Comparison of ENCODE assay signal across 11 cellular contexts in genomic region chr16:23847938-23848337, GRCh38. TPM values are rescaled to one million over a fixed set of nuclear protein-coding genes. Genes with fewer than 3 reads are reported as not detected.
DNase-seq lines count a peak whose midpoint lies in the region; ATAC-seq, FAIRE-seq and TF ChIP-seq lines count a peak whose summit lies in the region.
"Had no signal": no experiment of that assay in that cellular context is flagged by ENCODE, and none has a peak within 500 bp of the region (broad histone marks: within the 10 kb centered on the region; RNA-seq: fewer than 3 reads in every experiment).

No MANE protein-coding gene starts in this region.

- peaks cover 8% of the 10 kb centered on the region for H3K9me3 Mint-ChIP-seq in T-helper 2 cell treated with Interferon-gamma antibody and Interleukin-4, amounts not matched to agents 5 μg/mL and 100 μg/mL, for 36 hours
- peaks cover 23% of the 10 kb centered on the region for H3K9me3 Mint-ChIP-seq in activated naive CD8-positive, alpha-beta T cell treated with anti-CD3 and anti-CD28 coated beads for 36 hours
- no peaks in the 10 kb centered on the region for H3K9me3 Mint-ChIP-seq in GM23338

- no peaks in the 10 kb centered on the region for H3K9me2 ChIP-seq in GM23338 (ENCODE audit: insufficient read depth)

- no peak overlapping the region for H3K27ac ChIP-seq in GM23338 (ENCODE audit: low read depth)
- H3K27ac ChIP-seq: vagina had no signal

- DNase-seq in GM18507 (ENCODE audit: extremely low spot score, insufficient read length, low read depth), result no peak
- peak; percentile 70 for DNase-seq in T-helper 2 cell treated with Interferon-gamma antibody and Interleukin-4, amounts not matched to agents 5 μg/mL and 100 μg/mL, for 36 hours (ENCODE audit: low spot score)
- DNase-seq in activated naive CD8-positive, alpha-beta T cell treated with anti-CD3 and anti-CD28 coated beads for 36 hours, result peak; percentile 59
- peak; percentile 45 for DNase-seq in stimulated activated CD8-positive, alpha-beta memory T cell treated with anti-CD3 and anti-CD28 coated beads, Interleukin-12 subunit alpha, Interleukin-12 subunit beta, amount 100 ng/mL, for 4 hours (ENCODE audit: low read depth)
- DNase-seq in GM23338 (ENCODE audit: low spot score), result no peak
- DNase-seq: DMS153, SHP77 treated with DMSO at 0.1 percent for 48 hours had no signal

- no peaks in the 10 kb centered on the region for H3K79me2 ChIP-seq in GM23338 (replicated peaks; ENCODE audit: insufficient read depth)

- peak overlapping the region; percentile 41 for H3K4me3 Mint-ChIP-seq in T-helper 2 cell treated with Interferon-gamma antibody and Interleukin-4, amounts not matched to agents 5 μg/mL and 100 μg/mL, for 36 hours
- H3K4me3 Mint-ChIP-seq in activated naive CD8-positive, alpha-beta T cell treated with anti-CD3 and anti-CD28 coated beads for 36 hours, result peak overlapping the region; percentile 24
- no peak overlapping the region for H3K4me3 Mint-ChIP-seq in GM23338

- H3K36me3 ChIP-seq in GM23338 (ENCODE audit: insufficient read depth), result no peaks in the 10 kb centered on the region
- H3K36me3 ChIP-seq: vagina had no signal

- peaks cover 70% of the 10 kb centered on the region for H3K4me1 Mint-ChIP-seq in T-helper 2 cell treated with Interferon-gamma antibody and Interleukin-4, amounts not matched to agents 5 μg/mL and 100 μg/mL, for 36 hours (ENCODE audit: low read depth)
- H3K4me1 Mint-ChIP-seq in activated naive CD8-positive, alpha-beta T cell treated with anti-CD3 and anti-CD28 coated beads for 36 hours, result peaks cover 83% of the 10 kb centered on the region
- no peaks in the 10 kb centered on the region for H3K4me1 Mint-ChIP-seq in GM23338

- no peak overlapping the region for H2AFZ ChIP-seq in GM23338

- no peaks in the 10 kb centered on the region for H3K27me3 ChIP-seq in GM23338 (ENCODE audit: insufficient read depth)
- H3K27me3 ChIP-seq: vagina had no signal

- H3K4me2 ChIP-seq in GM23338, result no peak overlapping the region

- H3K4me1 ChIP-seq in GM23338 (ENCODE audit: insufficient read depth), result no peaks in the 10 kb centered on the region
- H3K4me1 ChIP-seq: vagina had no signal

- H3K27me3 Mint-ChIP-seq in T-helper 2 cell treated with Interferon-gamma antibody and Interleukin-4, amounts not matched to agents 5 μg/mL and 100 μg/mL, for 36 hours (ENCODE audit: low read depth), result no peaks in the 10 kb centered on the region
- H3K27me3 Mint-ChIP-seq in activated naive CD8-positive, alpha-beta T cell treated with anti-CD3 and anti-CD28 coated beads for 36 hours, result no peaks in the 10 kb centered on the region
- no peaks in the 10 kb centered on the region for H3K27me3 Mint-ChIP-seq in GM23338 (ENCODE audit: insufficient read depth, low read depth, poor library complexity)

- no peak overlapping the region for H3K4me3 ChIP-seq in GM23338
- H3K4me3 ChIP-seq: vagina had no signal

- peak; percentile 89 for FAIRE-seq in GM18507 (lab: Jason Lieb, UNC)

- TF ChIP-seq CTCF in GM23338 (conservative IDR thresholded peaks at IDR 0.05; ENCODE audit: low read depth in 2 of 2), result no peak

- no peaks in the 10 kb centered on the region; the same call in 1 of the 2 replicates for H4K20me1 ChIP-seq in GM23338 (replicated peaks; ENCODE audit: insufficient read depth)

- H3K36me3 Mint-ChIP-seq in T-helper 2 cell treated with Interferon-gamma antibody and Interleukin-4, amounts not matched to agents 5 μg/mL and 100 μg/mL, for 36 hours (ENCODE audit: low read depth), result peaks cover 61% of the 10 kb centered on the region
- H3K36me3 Mint-ChIP-seq in activated naive CD8-positive, alpha-beta T cell treated with anti-CD3 and anti-CD28 coated beads for 36 hours, result peaks cover 77% of the 10 kb centered on the region
- H3K36me3 Mint-ChIP-seq in GM23338 (ENCODE audit: low read depth), result no peaks in the 10 kb centered on the region

- H3F3A ChIP-seq in GM23338 (replicated peaks; ENCODE audit: low read depth), result no peaks in the 10 kb centered on the region

- ATAC-seq in HG03039 (IDR thresholded peaks at IDR 0.05; ENCODE audit: unreplicated experiment) (no peak), GM23338 (no peak), GM19324 (IDR thresholded peaks at IDR 0.05; ENCODE audit: low FRiP score, unreplicated experiment) (no peak), HG03159 (IDR thresholded peaks at IDR 0.05; ENCODE audit: unreplicated experiment) (no peak)

- peak overlapping the region; percentile 80 for H3K27ac Mint-ChIP-seq in T-helper 2 cell treated with Interferon-gamma antibody and Interleukin-4, amounts not matched to agents 5 μg/mL and 100 μg/mL, for 36 hours
- peak overlapping the region; percentile 87 for H3K27ac Mint-ChIP-seq in activated naive CD8-positive, alpha-beta T cell treated with anti-CD3 and anti-CD28 coated beads for 36 hours
- no peak overlapping the region for H3K27ac Mint-ChIP-seq in GM23338

TF ChIP-seq in GM23338, 12 proteins besides CTCF, POLR2A, EP300 and RAD21 (continues in another document):
- TF ChIP-seq JUNB (IDR thresholded peaks at IDR 0.05; ENCODE audit: unreplicated experiment) (no peak), ZNF331 (CRISPR knock-in tag; IDR thresholded peaks at IDR 0.05; ENCODE audit: low read depth) (no peak), CREB1 (CRISPR knock-in tag; IDR thresholded peaks at IDR 0.05; ENCODE audit: low read depth) (no peak), STAT1 (IDR thresholded peaks at IDR 0.05; ENCODE audit: unreplicated experiment) (no peak), ZNF114 (CRISPR knock-in tag; IDR thresholded peaks at IDR 0.05) (no peak)
- TF ChIP-seq, protein P1, sequence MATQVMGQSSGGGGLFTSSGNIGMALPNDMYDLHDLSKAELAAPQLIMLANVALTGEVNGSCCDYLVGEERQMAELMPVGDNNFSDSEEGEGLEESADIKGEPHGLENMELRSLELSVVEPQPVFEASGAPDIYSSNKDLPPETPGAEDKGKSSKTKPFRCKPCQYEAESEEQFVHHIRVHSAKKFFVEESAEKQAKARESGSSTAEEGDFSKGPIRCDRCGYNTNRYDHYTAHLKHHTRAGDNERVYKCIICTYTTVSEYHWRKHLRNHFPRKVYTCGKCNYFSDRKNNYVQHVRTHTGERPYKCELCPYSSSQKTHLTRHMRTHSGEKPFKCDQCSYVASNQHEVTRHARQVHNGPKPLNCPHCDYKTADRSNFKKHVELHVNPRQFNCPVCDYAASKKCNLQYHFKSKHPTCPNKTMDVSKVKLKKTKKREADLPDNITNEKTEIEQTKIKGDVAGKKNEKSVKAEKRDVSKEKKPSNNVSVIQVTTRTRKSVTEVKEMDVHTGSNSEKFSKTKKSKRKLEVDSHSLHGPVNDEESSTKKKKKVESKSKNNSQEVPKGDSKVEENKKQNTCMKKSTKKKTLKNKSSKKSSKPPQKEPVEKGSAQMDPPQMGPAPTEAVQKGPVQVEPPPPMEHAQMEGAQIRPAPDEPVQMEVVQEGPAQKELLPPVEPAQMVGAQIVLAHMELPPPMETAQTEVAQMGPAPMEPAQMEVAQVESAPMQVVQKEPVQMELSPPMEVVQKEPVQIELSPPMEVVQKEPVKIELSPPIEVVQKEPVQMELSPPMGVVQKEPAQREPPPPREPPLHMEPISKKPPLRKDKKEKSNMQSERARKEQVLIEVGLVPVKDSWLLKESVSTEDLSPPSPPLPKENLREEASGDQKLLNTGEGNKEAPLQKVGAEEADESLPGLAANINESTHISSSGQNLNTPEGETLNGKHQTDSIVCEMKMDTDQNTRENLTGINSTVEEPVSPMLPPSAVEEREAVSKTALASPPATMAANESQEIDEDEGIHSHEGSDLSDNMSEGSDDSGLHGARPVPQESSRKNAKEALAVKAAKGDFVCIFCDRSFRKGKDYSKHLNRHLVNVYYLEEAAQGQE (IDR thresholded peaks at IDR 0.05; ENCODE audit: unreplicated experiment), result no peak

RNA-seq across cellular contexts. Expression of gene PRKCB, which starts 12.2 kb away (rescaled TPM):
- total RNA-seq in activated naive CD8-positive, alpha-beta T cell treated with anti-CD3 and anti-CD28 coated beads for 36 hours, result 10 to 100 TPM; 75.8 to 82.6 TPM
- 9.2 and 16.4 TPM in 2 replicates for total RNA-seq in GM23338 (2014; rRNA removed; shearing (Covaris generic))
- 3.7 and 3.8 TPM in 2 replicates for polyA plus RNA-seq in GM23338 (2016; fragmentation: Nextera tagmentation; extraction: Ambion mirVana)

Comparison
In these comparisons a context has a peak if more than half of its experiments do, and no peak if none do; other contexts are left out.
1. DNase-seq: peak in T-helper 2 cell treated with Interferon-gamma antibody and Interleukin-4, amounts not matched to agents 5 μg/mL and 100 μg/mL, for 36 hours (single experiment), activated naive CD8-positive, alpha-beta T cell treated with anti-CD3 and anti-CD28 coated beads for 36 hours (single experiment) and stimulated activated CD8-positive, alpha-beta memory T cell treated with anti-CD3 and anti-CD28 coated beads, Interleukin-12 subunit alpha, Interleukin-12 subunit beta, amount 100 ng/mL, for 4 hours (single experiment); none in GM18507 (single experiment) and GM23338 (single experiment).